2 cellular contexts compared by ENCODE assay signal in the genomic region with DNA sequence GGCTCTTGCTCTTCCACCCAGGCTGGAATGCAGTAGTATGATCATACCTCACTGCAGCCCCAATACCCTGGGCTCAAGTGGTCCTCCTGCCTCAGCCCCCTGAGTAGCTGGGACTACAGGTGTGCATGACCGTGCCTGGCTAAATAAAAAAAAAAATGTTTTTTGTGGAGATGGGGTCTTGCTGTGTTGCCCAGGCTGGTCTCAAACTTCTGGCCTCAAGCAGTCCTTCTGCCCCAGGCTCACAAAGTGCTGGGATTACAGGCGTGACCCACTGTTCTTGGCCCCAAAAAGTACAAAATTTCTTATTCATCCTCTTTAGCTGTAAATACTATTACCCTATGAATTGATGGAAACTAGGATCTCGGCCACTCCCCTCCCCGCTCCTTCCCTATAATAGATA.
TF ChIP-seq lines count a peak whose summit lies in the region.

No MANE protein-coding gene starts in this region.

TF ChIP-seq in HepG2, 621 proteins besides CTCF, POLR2A, EP300 and RAD21:
- TF ChIP-seq ZNF121 (CRISPR knock-in tag; IDR thresholded peaks at IDR 0.05) (peak; percentile 59), SMAD3 (CRISPR knock-in tag; IDR thresholded peaks at IDR 0.05) (no peak)

TF ChIP-seq in K562, 482 proteins besides CTCF, POLR2A, EP300 and RAD21:
- TF ChIP-seq HDAC3 (IDR thresholded peaks at IDR 0.05; ENCODE audit: borderline replicate concordance, partially characterized antibody): no peak
- peak; percentile 36 for TF ChIP-seq RBM25 (IDR thresholded peaks at IDR 0.05; ENCODE audit: low read depth, low read length, severe bottlenecking)
- no peak for TF ChIP-seq ATF7 (IDR thresholded peaks at IDR 0.05)
- TF ChIP-seq ZNF121 (CRISPR knock-in tag; conservative IDR thresholded peaks at IDR 0.05): peak; percentile 55
- TF ChIP-seq, protein P1, sequence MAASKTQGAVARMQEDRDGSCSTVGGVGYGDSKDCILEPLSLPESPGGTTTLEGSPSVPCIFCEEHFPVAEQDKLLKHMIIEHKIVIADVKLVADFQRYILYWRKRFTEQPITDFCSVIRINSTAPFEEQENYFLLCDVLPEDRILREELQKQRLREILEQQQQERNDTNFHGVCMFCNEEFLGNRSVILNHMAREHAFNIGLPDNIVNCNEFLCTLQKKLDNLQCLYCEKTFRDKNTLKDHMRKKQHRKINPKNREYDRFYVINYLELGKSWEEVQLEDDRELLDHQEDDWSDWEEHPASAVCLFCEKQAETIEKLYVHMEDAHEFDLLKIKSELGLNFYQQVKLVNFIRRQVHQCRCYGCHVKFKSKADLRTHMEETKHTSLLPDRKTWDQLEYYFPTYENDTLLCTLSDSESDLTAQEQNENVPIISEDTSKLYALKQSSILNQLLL (CRISPR knock-in tag; IDR thresholded peaks at IDR 0.05; ENCODE audit: borderline replicate concordance): no peak
- TF ChIP-seq, protein P2, sequence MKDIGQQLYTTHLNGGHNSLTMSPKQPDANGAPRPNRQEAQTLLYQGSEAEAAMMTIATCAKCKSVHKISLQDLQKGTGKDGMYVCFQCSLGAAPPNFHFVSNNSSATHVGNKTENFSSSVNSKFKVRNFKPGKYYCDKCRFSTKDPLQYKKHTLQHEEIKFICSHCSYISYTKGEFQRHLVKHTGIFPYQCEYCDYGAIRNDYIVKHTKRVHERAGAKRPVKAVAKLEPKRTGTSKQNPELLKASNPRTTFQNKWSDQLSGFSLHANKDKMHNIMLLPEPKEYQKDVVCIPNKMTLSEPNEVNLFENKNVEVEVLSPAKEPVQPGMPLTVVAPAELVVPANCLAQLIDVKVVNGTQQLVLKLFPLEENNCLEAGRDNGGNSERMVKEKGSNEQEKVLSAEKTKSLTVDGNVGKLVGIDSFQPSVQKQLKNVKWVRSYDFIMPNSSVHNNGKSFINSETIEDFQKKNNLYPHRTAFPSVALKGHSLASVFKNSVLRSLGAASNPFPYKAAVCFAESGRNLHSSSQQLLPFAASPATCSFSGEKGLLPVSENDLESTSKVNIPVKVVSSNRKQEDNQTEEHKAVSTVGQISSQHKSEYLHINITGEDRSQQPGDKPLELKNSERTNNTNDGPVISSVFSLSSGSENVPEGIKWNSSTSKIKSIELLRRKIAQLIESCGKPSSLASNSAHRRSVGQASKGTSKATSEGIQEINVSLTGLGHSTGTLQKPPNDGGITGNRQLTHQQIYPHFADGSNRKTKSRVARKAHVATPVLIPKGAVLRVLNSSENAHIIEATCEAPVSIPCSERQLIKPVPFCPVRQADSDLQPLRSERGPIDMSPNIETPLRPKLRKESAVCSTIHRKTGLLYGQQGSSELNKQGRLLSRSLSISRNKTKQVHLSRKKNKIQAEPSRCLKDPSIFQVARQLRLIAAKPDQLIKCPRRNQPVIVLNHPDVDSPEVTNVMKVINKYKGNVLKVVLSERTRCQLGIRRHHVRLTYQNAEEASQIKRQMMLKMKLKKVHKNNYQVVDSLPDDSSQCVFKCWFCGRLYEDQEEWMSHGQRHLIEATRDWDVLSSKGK (CRISPR knock-in tag; IDR thresholded peaks at IDR 0.05): no peak
- TF ChIP-seq, protein P3, sequence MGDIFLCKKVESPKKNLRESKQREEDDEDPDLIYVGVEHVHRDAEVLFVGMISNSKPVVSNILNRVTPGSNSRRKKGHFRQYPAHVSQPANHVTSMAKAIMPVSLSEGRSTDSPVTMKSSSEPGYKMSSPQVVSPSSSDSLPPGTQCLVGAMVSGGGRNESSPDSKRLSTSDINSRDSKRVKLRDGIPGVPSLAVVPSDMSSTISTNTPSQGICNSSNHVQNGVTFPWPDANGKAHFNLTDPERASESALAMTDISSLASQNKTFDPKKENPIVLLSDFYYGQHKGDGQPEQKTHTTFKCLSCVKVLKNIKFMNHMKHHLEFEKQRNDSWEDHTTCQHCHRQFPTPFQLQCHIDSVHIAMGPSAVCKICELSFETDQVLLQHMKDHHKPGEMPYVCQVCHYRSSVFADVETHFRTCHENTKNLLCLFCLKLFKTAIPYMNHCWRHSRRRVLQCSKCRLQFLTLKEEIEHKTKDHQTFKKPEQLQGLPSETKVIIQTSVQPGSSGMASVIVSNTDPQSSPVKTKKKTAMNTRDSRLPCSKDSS (IDR thresholded peaks at IDR 0.05; ENCODE audit: low read depth, partially characterized antibody): no peak
- no peak for TF ChIP-seq ZEB2 (IDR thresholded peaks at IDR 0.05)
